ENCODE assay signal across 8 cellular contexts in the genomic region with DNA sequence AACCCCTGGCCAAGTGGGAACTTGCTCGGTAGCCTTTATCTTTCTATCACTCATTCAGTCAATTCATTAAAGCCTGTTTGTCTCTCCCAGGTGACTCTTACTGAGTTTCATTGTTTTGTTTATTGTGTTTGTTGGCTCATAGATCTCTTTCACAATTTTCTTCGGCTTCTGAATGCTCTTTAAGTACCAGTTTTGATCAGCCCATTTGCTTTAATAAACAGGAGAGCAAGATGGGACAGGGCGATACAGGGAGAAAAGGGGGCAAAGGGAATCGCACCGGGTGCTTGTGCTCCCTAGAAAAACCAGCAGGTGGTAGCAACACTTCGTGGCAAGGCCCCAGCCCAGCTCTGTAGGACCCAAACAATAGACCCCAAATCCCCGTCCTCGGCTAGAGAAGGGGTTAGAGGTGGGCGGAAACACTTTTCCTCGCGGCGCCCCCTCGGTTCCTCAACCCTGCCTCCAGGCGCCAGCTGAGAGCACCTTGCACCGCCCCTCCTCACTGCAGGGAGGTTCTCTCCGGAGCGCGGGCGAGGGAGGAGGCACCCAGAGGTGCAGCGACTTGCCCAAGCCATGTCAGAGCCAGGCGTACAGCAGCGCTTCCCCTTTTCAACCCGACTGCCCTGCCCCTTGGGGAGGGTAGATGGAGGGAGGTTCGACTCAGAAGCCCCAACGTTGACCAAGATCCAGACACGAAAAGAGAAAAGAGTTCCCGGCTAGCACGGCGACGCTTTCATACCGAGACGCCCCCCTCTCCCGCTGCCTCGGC. TPM values are rescaled to one million over a fixed set of nuclear protein-coding genes. Genes with fewer than 3 reads are reported as not detected.
DNase-seq lines count a peak whose midpoint lies in the region; ATAC-seq and TF ChIP-seq lines count a peak whose summit lies in the region.

No MANE protein-coding gene starts in this region.

- TF ChIP-seq EP300 in gastroesophageal sphincter (IDR thresholded peaks at IDR 0.05): no peak

- H3K27ac ChIP-seq in RWPE2 (ENCODE audit: poor library complexity, severe bottlenecking): no peak overlapping the region
- H3K27ac ChIP-seq in gastroesophageal sphincter: peak overlapping the region in 3 of 4 donors; percentile 71 to 83 (median 74)
- H3K27ac ChIP-seq in neutrophil: peak overlapping the region; percentile 83
- peak overlapping the region; percentile 71 for H3K27ac ChIP-seq in thoracic aorta

- DNase-seq in Caki2 (ENCODE audit: low read depth) (peak; percentile 77), HK-2 (ENCODE audit: unreplicated experiment) (peak; percentile 58), RWPE2 (ENCODE audit: low spot score) (peak; percentile 72), thoracic aorta (ENCODE audit: low spot score) (no peak)
- DNase-seq in activated effector memory CD4-positive, alpha-beta T cell treated with anti-CD3 and anti-CD28 coated beads, Interleukin-2, amount 50 U/mL, for 16 hours: peak; percentile 87

- peak overlapping the region; percentile 49 for H3K4me3 ChIP-seq in RWPE2 (ENCODE audit: severe bottlenecking)
- H3K4me3 ChIP-seq in gastroesophageal sphincter: peak overlapping the region; percentile 60 to 61
- H3K4me3 ChIP-seq in neutrophil (ENCODE audit: low read depth in 1 of 2, low read length in 1 of 2): peak overlapping the region; percentile 87 to 94
- H3K4me3 ChIP-seq in thoracic aorta: peak overlapping the region; percentile 90

- ATAC-seq in GM19467 (IDR thresholded peaks at IDR 0.05; ENCODE audit: unreplicated experiment): peak; percentile 86
- ATAC-seq in RWPE2 (ENCODE audit: low read depth): peak; percentile 84
- ATAC-seq in gastroesophageal sphincter: peak; percentile 67
- ATAC-seq in thoracic aorta (ENCODE audit: insufficient number of reproducible peaks, low FRiP score, low read depth): peak; percentile 52

- WGBS in gastroesophageal sphincter (ENCODE audit: low coverage in 1 of 2), 2 donors: 0% methylated on average over 11 to 16 of the region's 34 CpGs

- peak; percentile 85 for TF ChIP-seq CTCF in RWPE2 (IDR thresholded peaks at IDR 0.05; ENCODE audit: poor library complexity, severe bottlenecking)
- TF ChIP-seq CTCF in gastroesophageal sphincter (IDR thresholded peaks at IDR 0.05): peak; percentile 53 to 94 (median 70)
- TF ChIP-seq CTCF in neutrophil (IDR thresholded peaks at IDR 0.05): peak; percentile 78
- peak; percentile 82 for TF ChIP-seq CTCF in thoracic aorta (IDR thresholded peaks at IDR 0.05)

- no peak for TF ChIP-seq POLR2A in gastroesophageal sphincter (IDR thresholded peaks at IDR 0.05)

- H3K27me3 ChIP-seq in RWPE2 (ENCODE audit: insufficient read depth, poor library complexity, severe bottlenecking) (peaks cover 19% of the 10 kb centered on the region), gastroesophageal sphincter (peaks cover 14% of the 10 kb centered on the region), neutrophil (peaks cover 13% of the 10 kb centered on the region), thoracic aorta (replicated peaks; ENCODE audit: insufficient read depth) (no peaks in the 10 kb centered on the region)

- H3K4me1 ChIP-seq in RWPE2 (ENCODE audit: insufficient read depth, poor library complexity, severe bottlenecking): no peaks in the 10 kb centered on the region
- H3K4me1 ChIP-seq in gastroesophageal sphincter: peaks cover 0 to 29% (median 7%) of the 10 kb centered on the region in 3 donors
- peaks cover 15% of the 10 kb centered on the region in 2 experiments for H3K4me1 ChIP-seq in neutrophil (ENCODE audit: control insufficient read depth in 1 of 2, insufficient read depth in 1 of 2, low read depth in 1 of 2, low read length in 1 of 2)
- peaks cover 0 to 23% of the 10 kb centered on the region in 2 donors for H3K4me1 ChIP-seq in thoracic aorta (ENCODE audit: control insufficient read depth in 1 of 2, low read depth in 2 of 2)

- H3K36me3 ChIP-seq in RWPE2 (ENCODE audit: low read depth) (no peaks in the 10 kb centered on the region), gastroesophageal sphincter (no peaks in the 10 kb centered on the region), neutrophil (no peaks in the 10 kb centered on the region), thoracic aorta (no peaks in the 10 kb centered on the region)

- no peaks in the 10 kb centered on the region for H3K9me3 ChIP-seq in RWPE2 (ENCODE audit: severe bottlenecking)
- H3K9me3 ChIP-seq in gastroesophageal sphincter: no peaks in the 10 kb centered on the region
- no peaks in the 10 kb centered on the region for H3K9me3 ChIP-seq in neutrophil
- no peaks in the 10 kb centered on the region for H3K9me3 ChIP-seq in thoracic aorta

- in situ Hi-C loops in Caki2 (cut with HindIII; ENCODE audit: low pct_unique_long_range_greater_than_20kb, low sequenced_read_pairs): no loop called here

RNA-seq across cellular contexts. Expression of a gene that starts 1.0 kb away (rescaled TPM):
- total RNA-seq in Caki2 (2014; rRNA removed; shearing (Covaris generic); ENCODE audit: low replicate concordance): 4.0 and 6.5 TPM in 2 replicates
- 10 to 100 TPM in 2 of 4 donors, 1 to 10 TPM in 2; 6.0 to 22.1 (median 9.7) TPM for total RNA-seq in gastroesophageal sphincter
- 10 to 100 TPM; 25.3 to 30.5 TPM for total RNA-seq in thoracic aorta

RNA-seq across cellular contexts. Expression of a gene that starts 31.6 kb away (rescaled TPM):
- not detected in 2 replicates for total RNA-seq in Caki2 (2014; rRNA removed; shearing (Covaris generic); ENCODE audit: low replicate concordance)
- total RNA-seq in gastroesophageal sphincter (under 1 TPM in 1 of 4 donors, not detected in 3; 0.16 TPM), thoracic aorta (not detected)
